10 cellular contexts compared by ENCODE assay signal in genomic region chr11:63491614-63492372, GRCh38. TPM values are rescaled to one million over a fixed set of nuclear protein-coding genes. Genes with fewer than 3 reads are reported as not detected.
A peak's percentile ranks its signal among the peaks of the same experiment; 100 is the strongest.
DNase-seq lines count a peak whose midpoint lies in the region; ATAC-seq and TF ChIP-seq lines count a peak whose summit lies in the region.
"Had no signal": no experiment of that assay in that cellular context is flagged by ENCODE, and none has a peak within 500 bp of the region (broad histone marks: within the 10 kb centered on the region; RNA-seq: fewer than 3 reads in every experiment).

No MANE protein-coding gene starts in this region.

- 83 to 85% methylated on average over 5 to 11 of the region's 11 CpGs for WGBS in endodermal cell (ENCODE audit: insufficient coverage in 1 of 2, insufficient read length in 1 of 2), 2 experiments

- H3K36me3 ChIP-seq in CD8-positive, alpha-beta memory T cell (ENCODE audit: insufficient read depth, low read length), result no peaks in the 10 kb centered on the region
- H3K36me3 ChIP-seq in endodermal cell (ENCODE audit: control insufficient read depth, insufficient read depth, low read length), result no peaks in the 10 kb centered on the region

- TF ChIP-seq CTCF in endodermal cell (conservative IDR thresholded peaks at IDR 0.05) (no peak), neural crest cell (conservative IDR thresholded peaks at IDR 0.05) (no peak)

- H3K9me3 Mint-ChIP-seq in CD8-positive, alpha-beta memory T cell, result peaks cover 0 to 3% (median 0%) of the 10 kb centered on the region in 5 donors
- H3K9me3 Mint-ChIP-seq in endodermal cell, result peaks cover 18% of the 10 kb centered on the region
- no peaks in the 10 kb centered on the region for H3K9me3 Mint-ChIP-seq in neural crest cell

- H3K27me3 ChIP-seq in CD8-positive, alpha-beta memory T cell (ENCODE audit: insufficient read depth, low read length, poor library complexity, severe bottlenecking), result no peaks in the 10 kb centered on the region
- no peaks in the 10 kb centered on the region for H3K27me3 ChIP-seq in endodermal cell (ENCODE audit: control insufficient read depth, insufficient read depth, low read length, poor library complexity, severe bottlenecking)

- H3K9ac ChIP-seq in endodermal cell (ENCODE audit: extremely low read depth, low read length, poor library complexity, severe bottlenecking), result no peak overlapping the region

- no peak for ATAC-seq in GM21786 (IDR thresholded peaks at IDR 0.05; ENCODE audit: unreplicated experiment)
- ATAC-seq in HG02588 (IDR thresholded peaks at IDR 0.05; ENCODE audit: unreplicated experiment), result no peak

- POLR2A ChIA-PET in CD8-positive, alpha-beta memory T cell (lab: Charles Lee), result no interaction called here

- DNase-seq in CD8-positive, alpha-beta memory T cell, result no peak
- DNase-seq in NCI-H526 (lab: John Stamatoyannopoulos, UW) (peak; percentile 63), endodermal cell (no peak), neural crest cell (ENCODE audit: low read depth, low spot score) (no peak), NCI-H146 (lab: John Stamatoyannopoulos, UW) (no peak)
- DNase-seq in stimulated activated CD4-positive, alpha-beta T cell treated with anti-CD3 and anti-CD28 coated beads, Interleukin-15, amount 100 ng/mL, for 24 hours, result no peak
- DNase-seq: KG1 had no signal

- H3K4me1 ChIP-seq in CD8-positive, alpha-beta memory T cell (ENCODE audit: insufficient read depth, low read length), result no peaks in the 10 kb centered on the region
- no peaks in the 10 kb centered on the region for H3K4me1 ChIP-seq in endodermal cell (ENCODE audit: control insufficient read depth, insufficient read depth, low read length)

- H3K27ac Mint-ChIP-seq in CD8-positive, alpha-beta memory T cell, result peak overlapping the region in 3 of 8 donors; percentile 49 to 84 (median 75)
- H3K27ac Mint-ChIP-seq in endodermal cell (peak overlapping the region; percentile 93), neural crest cell (ENCODE audit: unreplicated experiment) (no peak overlapping the region)

- no peak overlapping the region for H3K27ac ChIP-seq in CD8-positive, alpha-beta memory T cell (ENCODE audit: low read depth, low read length)
- no peak overlapping the region for H3K27ac ChIP-seq in endodermal cell (ENCODE audit: low read depth, low read length)

- no peaks in the 10 kb centered on the region for H3K9me3 ChIP-seq in CD8-positive, alpha-beta memory T cell (ENCODE audit: low read length)
- H3K9me3 ChIP-seq in endodermal cell (ENCODE audit: control insufficient read depth, low read length), result peaks cover 53% of the 10 kb centered on the region

- H3K4me1 Mint-ChIP-seq in CD8-positive, alpha-beta memory T cell, result peaks cover 8 to 32% (median 18%) of the 10 kb centered on the region in 3 donors
- H3K4me1 Mint-ChIP-seq in endodermal cell (peaks cover 27% of the 10 kb centered on the region), neural crest cell (peaks cover 35% of the 10 kb centered on the region)

- CTCF ChIA-PET in CD8-positive, alpha-beta memory T cell (lab: Charles Lee), result interaction anchor here (1.3 to 2.0 kb wide), 5 partner anchors 9 to 70 kb away, joined by 3 to 12 read pairs (median 3); no protein-coding TSS in a partner anchor

- H3K36me3 Mint-ChIP-seq in CD8-positive, alpha-beta memory T cell, result no peaks in the 10 kb centered on the region
- H3K36me3 Mint-ChIP-seq in endodermal cell (ENCODE audit: low read depth) (peaks cover 11% of the 10 kb centered on the region), neural crest cell (ENCODE audit: low read depth) (no peaks in the 10 kb centered on the region)

- peaks cover 2 to 4% of the 10 kb centered on the region in 2 donors for H3K27me3 Mint-ChIP-seq in CD8-positive, alpha-beta memory T cell
- H3K27me3 Mint-ChIP-seq in endodermal cell (ENCODE audit: insufficient read depth) (peaks cover 7% of the 10 kb centered on the region), neural crest cell (ENCODE audit: low read depth) (peaks cover 43% of the 10 kb centered on the region)

- no peak overlapping the region for H3K4me3 ChIP-seq in CD8-positive, alpha-beta memory T cell (ENCODE audit: low read length)
- peak overlapping the region; percentile 64 for H3K4me3 ChIP-seq in endodermal cell (ENCODE audit: low read length)

- H3K4me3 Mint-ChIP-seq in CD8-positive, alpha-beta memory T cell, result peak overlapping the region; percentile 61 to 91 (median 70)
- H3K4me3 Mint-ChIP-seq in endodermal cell, result peak overlapping the region; percentile 79
- peak overlapping the region; percentile 67 for H3K4me3 Mint-ChIP-seq in neural crest cell

RNA-seq across cellular contexts. Expression of gene PLAAT5, which starts 0.8 kb away (rescaled TPM):
- total RNA-seq in CD8-positive, alpha-beta memory T cell, result under 1 TPM; 0.26 to 0.89 TPM
- polyA plus RNA-seq in CD8-positive, alpha-beta memory T cell, result not detected
- total RNA-seq in endodermal cell (10 to 100 TPM; 14.0 to 18.1 TPM), neural crest cell (0.45 and 0.77 TPM in 2 replicates)
- 0.71 TPM for polyA plus RNA-seq in endodermal cell (2013, experiment 1 of 2)
- polyA plus RNA-seq in endodermal cell (2013, experiment 2 of 2), result 0.33 TPM
- total RNA-seq: SK-MEL-5 had no signal

RNA-seq across cellular contexts. Expression of gene LGALS12, which starts 14.1 kb away (rescaled TPM):
- total RNA-seq in CD8-positive, alpha-beta memory T cell, result not detected
- polyA plus RNA-seq in CD8-positive, alpha-beta memory T cell, result not detected
- total RNA-seq in endodermal cell (10 to 100 TPM in 1 of 2 donors, 1 to 10 TPM in 1; 6.7 to 15.9 TPM), neural crest cell (not detected in 2 replicates)
- 0.50 TPM for polyA plus RNA-seq in endodermal cell (2013, experiment 1 of 2)
- 0.62 TPM for polyA plus RNA-seq in endodermal cell (2013, experiment 2 of 2)
- total RNA-seq: SK-MEL-5 had no signal

RNA-seq across cellular contexts. Expression of gene PLAAT4, which starts 44.8 kb away (rescaled TPM):
- total RNA-seq in CD8-positive, alpha-beta memory T cell, result 10 to 100 TPM; 20.5 to 21.8 TPM
- 612 TPM for polyA plus RNA-seq in CD8-positive, alpha-beta memory T cell
- total RNA-seq in endodermal cell (under 1 TPM in 1 of 2 donors, not detected in 1; 0.58 TPM), neural crest cell (not detected in 2 replicates)
- polyA plus RNA-seq in endodermal cell (2013, experiment 1 of 2), result not detected
- polyA plus RNA-seq in endodermal cell (2013, experiment 2 of 2), result not detected
- total RNA-seq: SK-MEL-5 had no signal

Comparison
In these comparisons a context has a peak if more than half of its experiments do, and no peak if none do; other contexts are left out.
1. DNase-seq: peak in NCI-H526 (2 of 2); none in CD8-positive, alpha-beta memory T cell (0 of 5), endodermal cell (single experiment), neural crest cell (single experiment), NCI-H146 (single experiment) and stimulated activated CD4-positive, alpha-beta T cell treated with anti-CD3 and anti-CD28 coated beads, Interleukin-15, amount 100 ng/mL, for 24 hours (single experiment).
2. RNA of gene PLAAT4, which starts 44.8 kb away (total RNA-seq): 20.5 to 21.8 TPM in CD8-positive, alpha-beta memory T cell; 0.58 TPM in endodermal cell and not detected in neural crest cell; every median in the first group is over 10 times any median in the second.
3. Peak in every context shown above with its lines, with median percentiles within 50 percentile points of each other: H3K4me3 Mint-ChIP-seq.